In genomic region chr19:15449620-15450527, GRCh38 we compare ENCODE assay signal across 8 cellular contexts. TPM values are rescaled to one million over a fixed set of nuclear protein-coding genes. Genes with fewer than 3 reads are reported as not detected.
A peak's percentile ranks its signal among the peaks of the same experiment; 100 is the strongest.
DNase-seq lines count a peak whose midpoint lies in the region; ATAC-seq and TF ChIP-seq lines count a peak whose summit lies in the region.

Gene WIZ, minus strand, starts transcription at chr19:15449956. Its CDS starts 1,649 bp downstream, at chr19:15448307.

- DNase-seq in NCI-H345 (lab: John Stamatoyannopoulos, UW), result peak; percentile 51
- DNase-seq in NCI-H345 treated with DMSO at 0.1 percent for 48 hours (lab: John Stamatoyannopoulos, UW; ENCODE audit: unreplicated experiment), result no peak
- peak; percentile 84 for DNase-seq in adipocyte (ENCODE audit: low read depth)
- DNase-seq in heart right ventricle, result peak; percentile 89 to 92
- DNase-seq in posterior cingulate gyrus, result peak; percentile 62 to 97 (median 74)
- DNase-seq in tibial artery, result peak; percentile 81 to 90

- 1% methylated on average over 22 to 67 of the region's 77 CpGs for WGBS in heart right ventricle, 2 donors

- H3K27me3 Mint-ChIP-seq in T-helper 1 cell treated with Interleukin-12 subunit alpha and Interleukin-12 subunit beta and Interleukin-4 antibody, amounts not matched to agents 30 μg/mL and 1 μg/mL, for 36 hours (ENCODE audit: low read depth), result no peaks in the 10 kb centered on the region

- TF ChIP-seq CTCF in heart right ventricle (IDR thresholded peaks at IDR 0.05) (no peak), tibial artery (IDR thresholded peaks at IDR 0.05) (no peak)

- H3K9ac ChIP-seq in HUES48 (ENCODE audit: low read depth, low read length) (no peak within 1 kb of the TSS; the same call in 1 of the 2 replicates), adipocyte (ENCODE audit: low read length) (peak within 1 kb of the TSS; percentile 76)

- peak within 1 kb of the TSS; percentile 85 for H3K4me3 Mint-ChIP-seq in T-helper 1 cell treated with Interleukin-12 subunit alpha and Interleukin-12 subunit beta and Interleukin-4 antibody, amounts not matched to agents 30 μg/mL and 1 μg/mL, for 36 hours

- peak within 1 kb of the TSS; percentile 89 for H3K27ac Mint-ChIP-seq in T-helper 1 cell treated with Interleukin-12 subunit alpha and Interleukin-12 subunit beta and Interleukin-4 antibody, amounts not matched to agents 30 μg/mL and 1 μg/mL, for 36 hours

- peak within 1 kb of the TSS; percentile 72 for H3K4me3 ChIP-seq in HUES48 (ENCODE audit: low read depth, low read length)
- peak within 1 kb of the TSS; percentile 81 for H3K4me3 ChIP-seq in adipocyte (ENCODE audit: low read length)
- H3K4me3 ChIP-seq in heart right ventricle, result peak within 1 kb of the TSS; percentile 62 to 97 (median 77)
- H3K4me3 ChIP-seq in tibial artery, result peak within 1 kb of the TSS; percentile 66 to 87

- peak in 6 of 8 donors; percentile 8 to 42 (median 24) for ATAC-seq in heart right ventricle

- H3K27me3 ChIP-seq in HUES48 (ENCODE audit: control insufficient read depth, insufficient read depth, low read length) (peaks cover 21% of the 10 kb centered on the region), adipocyte (replicated peaks; ENCODE audit: control insufficient read depth, insufficient read depth, low read length) (peaks cover 10% of the 10 kb centered on the region), heart right ventricle (peaks cover 0 to 13% (median 6%) of the 10 kb centered on the region in 7 donors), tibial artery (peaks cover 0 to 12% of the 10 kb centered on the region in 2 donors)

- peaks cover 11% of the 10 kb centered on the region; the same call in 1 of the 2 replicates for H3K4me1 ChIP-seq in HUES48 (ENCODE audit: control insufficient read depth, insufficient read depth, low read length)
- H3K4me1 ChIP-seq in adipocyte (ENCODE audit: control insufficient read depth, insufficient read depth, low read length), result peaks cover 12% of the 10 kb centered on the region
- peaks cover 12 to 44% (median 34%) of the 10 kb centered on the region in 9 donors for H3K4me1 ChIP-seq in heart right ventricle
- peaks cover 0 to 53% (median 44%) of the 10 kb centered on the region in 4 donors for H3K4me1 ChIP-seq in tibial artery

- no peaks in the 10 kb centered on the region for H3K9me3 ChIP-seq in HUES48 (ENCODE audit: control insufficient read depth, insufficient read depth, low read length)
- no peaks in the 10 kb centered on the region for H3K9me3 ChIP-seq in adipocyte (ENCODE audit: control insufficient read depth, low read length)
- no peaks in the 10 kb centered on the region for H3K9me3 ChIP-seq in heart right ventricle
- no peaks in the 10 kb centered on the region for H3K9me3 ChIP-seq in tibial artery

- H3K36me3 ChIP-seq in HUES48 (ENCODE audit: control insufficient read depth, insufficient read depth, low read length) (no peaks in the 10 kb centered on the region), adipocyte (ENCODE audit: control insufficient read depth, insufficient read depth, low read length, severe bottlenecking) (no peaks in the 10 kb centered on the region), heart right ventricle (peaks cover 0 to 23% (median 0%) of the 10 kb centered on the region in 9 donors), tibial artery (peaks cover 0 to 12% (median 0%) of the 10 kb centered on the region in 3 donors)

- peaks cover 18% of the 10 kb centered on the region for H3K4me1 Mint-ChIP-seq in T-helper 1 cell treated with Interleukin-12 subunit alpha and Interleukin-12 subunit beta and Interleukin-4 antibody, amounts not matched to agents 30 μg/mL and 1 μg/mL, for 36 hours (ENCODE audit: low read depth)

- no peaks in the 10 kb centered on the region for H3K9me3 Mint-ChIP-seq in T-helper 1 cell treated with Interleukin-12 subunit alpha and Interleukin-12 subunit beta and Interleukin-4 antibody, amounts not matched to agents 30 μg/mL and 1 μg/mL, for 36 hours

- intact Hi-C loops in heart right ventricle (cut with DNase I), result loop anchor here in 4 of 10 donors (1.0 to 10.0 kb wide), 6 partner anchors 31 to 345 kb away; partner anchors contain the start of genes AKAP8 (in 1 of the 4), AKAP8L (in 1 of the 4) and SYDE1 (in 1 of the 4)
- intact Hi-C loops in posterior cingulate gyrus (cut with DNase I), result loop anchor here (2.0 to 10.0 kb wide), 3 partner anchors 17 to 325 kb away; partner anchors contain the start of gene AKAP8L
- intact Hi-C loops in tibial artery (cut with DNase I; ENCODE audit: low total_unique reads), result loop anchor here (5.0 kb wide), 1 partner anchor 102 kb away; no protein-coding TSS in a partner anchor

- H3K27ac ChIP-seq in HUES48 (ENCODE audit: low read depth, low read length), result peak within 1 kb of the TSS; percentile 5
- peak within 1 kb of the TSS; percentile 78 to 93 (median 86) for H3K27ac ChIP-seq in heart right ventricle
- H3K27ac ChIP-seq in tibial artery, result peak within 1 kb of the TSS; percentile 75 to 82

- H3K36me3 Mint-ChIP-seq in T-helper 1 cell treated with Interleukin-12 subunit alpha and Interleukin-12 subunit beta and Interleukin-4 antibody, amounts not matched to agents 30 μg/mL and 1 μg/mL, for 36 hours (ENCODE audit: low read depth), result peaks cover 50% of the 10 kb centered on the region

RNA-seq across cellular contexts. Expression of gene WIZ, which starts in this region (rescaled TPM):
- total RNA-seq in heart right ventricle, result 10 to 100 TPM; 19.5 to 34.3 (median 21.3) TPM
- 10 to 100 TPM; 18.7 to 25.7 TPM for polyA plus RNA-seq in heart right ventricle

Comparison
In these comparisons a context has a peak if more than half of its experiments do, and no peak if none do; other contexts are left out.
1. H3K27ac ChIP-seq: peak in every context shown above with its lines; median percentile 86 in heart right ventricle; 78 in tibial artery; 5 in HUES48.